8 cellular contexts compared by ENCODE assay signal in genomic region chr17:80780381-80781187, GRCh38.
DNase-seq lines count a peak whose midpoint lies in the region; ATAC-seq and TF ChIP-seq lines count a peak whose summit lies in the region.

No MANE protein-coding gene starts in this region.

- in situ Hi-C loops in gastrocnemius medialis (cut with MboI; ENCODE audit: low sequenced_read_pairs in 4 of 4) (no loop called here), ACHN (cut with HindIII; ENCODE audit: low pct_ligation_motif_present, low pct_unique_long_range_greater_than_20kb, low sequenced_read_pairs) (no loop called here)

- peak overlapping the region; percentile 85 for H3K27ac Mint-ChIP-seq in activated naive CD8-positive, alpha-beta T cell treated with anti-CD3 and anti-CD28 coated beads for 36 hours

- ATAC-seq in GM18867 (IDR thresholded peaks at IDR 0.05; ENCODE audit: unreplicated experiment) (peak; percentile 50), HG03280 (IDR thresholded peaks at IDR 0.05; ENCODE audit: unreplicated experiment) (peak; percentile 81), gastrocnemius medialis (no peak), left colon (no peak)

- H3K36me3 Mint-ChIP-seq in activated naive CD8-positive, alpha-beta T cell treated with anti-CD3 and anti-CD28 coated beads for 36 hours = peaks cover 40% of the 10 kb centered on the region

- H3K36me3 ChIP-seq in gastrocnemius medialis = no peaks in the 10 kb centered on the region

- no peak overlapping the region for H3K4me3 ChIP-seq in gastrocnemius medialis
- H3K4me3 ChIP-seq in lower leg skin (ENCODE audit: low read depth, poor library complexity, severe bottlenecking) = no peak overlapping the region

- TF ChIP-seq CTCF in gastrocnemius medialis (IDR thresholded peaks at IDR 0.05 in 4 of 5, conservative IDR thresholded peaks at IDR 0.05 in 1 of 5) (no peak), lower leg skin (IDR thresholded peaks at IDR 0.05) (no peak)

- H3K27ac ChIP-seq in gastrocnemius medialis = peak overlapping the region; percentile 64 to 84 (median 73)

- DNase-seq in activated naive CD8-positive, alpha-beta T cell treated with anti-CD3 and anti-CD28 coated beads for 36 hours = peak; percentile 57
- no peak for DNase-seq in gastrocnemius medialis
- no peak for DNase-seq in DMS53 (lab: John Stamatoyannopoulos, UW)
- DNase-seq in left colon = no peak
- DNase-seq in lower leg skin (ENCODE audit: low spot score in 2 of 2) = no peak
- DNase-seq in ACHN = no peak

- H3K4me3 Mint-ChIP-seq in activated naive CD8-positive, alpha-beta T cell treated with anti-CD3 and anti-CD28 coated beads for 36 hours = peak overlapping the region; percentile 42

- H3K4me1 ChIP-seq in gastrocnemius medialis = peaks cover 57 to 60% of the 10 kb centered on the region in 2 donors

- peaks cover 75% of the 10 kb centered on the region for H3K4me1 Mint-ChIP-seq in activated naive CD8-positive, alpha-beta T cell treated with anti-CD3 and anti-CD28 coated beads for 36 hours

- 72 to 78% methylated on average over 18 to 19 of the region's 19 CpGs for WGBS in lower leg skin, 2 donors

- H3K27me3 Mint-ChIP-seq in activated naive CD8-positive, alpha-beta T cell treated with anti-CD3 and anti-CD28 coated beads for 36 hours = no peaks in the 10 kb centered on the region

- no peaks in the 10 kb centered on the region for H3K9me3 ChIP-seq in gastrocnemius medialis

- TF ChIP-seq POLR2A in gastrocnemius medialis (IDR thresholded peaks at IDR 0.05) = no peak
- TF ChIP-seq POLR2A in lower leg skin (IDR thresholded peaks at IDR 0.05) = no peak

- intact Hi-C loops in gastrocnemius medialis (cut with DNase I; ENCODE audit: low total_unique reads) (no loop called here), left colon (cut with DNase I, micrococcal nuclease) (no loop called here), lower leg skin (cut with DNase I; ENCODE audit: low total_unique reads) (no loop called here)

- no peaks in the 10 kb centered on the region for H3K9me3 Mint-ChIP-seq in activated naive CD8-positive, alpha-beta T cell treated with anti-CD3 and anti-CD28 coated beads for 36 hours

- no peaks in the 10 kb centered on the region for H3K27me3 ChIP-seq in gastrocnemius medialis

Comparison
In these comparisons a context has a peak if more than half of its experiments do, and no peak if none do; other contexts are left out.
1. ATAC-seq: peak in GM18867 (single experiment) and HG03280 (single experiment); none in gastrocnemius medialis (0 of 2) and left colon (single experiment).